ENCODE assay signal across 25 cellular contexts in the genomic region with DNA sequence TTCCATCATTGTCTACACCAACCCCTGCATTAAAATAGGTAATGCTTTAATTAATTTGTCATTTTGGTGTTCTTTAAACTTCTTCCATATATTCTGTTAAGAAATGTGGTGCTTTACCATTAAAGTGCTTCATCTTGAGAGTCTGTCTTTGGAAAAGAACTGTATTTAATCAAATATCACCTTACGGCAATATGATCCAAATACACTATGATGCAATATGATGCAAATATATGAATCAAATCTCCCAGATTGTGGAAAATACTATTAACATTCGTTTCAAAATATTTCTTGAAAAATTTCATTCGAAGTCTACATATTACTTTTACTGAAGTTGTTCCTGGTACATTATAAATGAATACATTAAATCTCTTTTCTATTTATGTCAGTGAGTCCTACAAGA.
"Had no signal": no experiment of that assay in that cellular context is flagged by ENCODE, and none has a peak within 500 bp of the region (broad histone marks: within the 10 kb centered on the region; RNA-seq: fewer than 3 reads in every experiment).

No MANE protein-coding gene starts in this region.

- ATAC-seq: gastrocnemius medialis, left colon, psoas muscle had no signal

- H3K27ac Mint-ChIP-seq: activated naive CD8-positive, alpha-beta T cell; activated T-helper 2 cell treated with anti-CD3 and anti-CD28 coated beads, Interferon-gamma antibody, Interleukin-2, Interleukin-4, amounts not matched to agents 10 μg/mL and 5 μg/mL and 100 μg/mL, durations not matched to agents 14 hours and 24 hours and 36 hours; mesothelial cell of epicardium; naive B cell had no signal

- H3K9me3 Mint-ChIP-seq: activated T-cell treated with anti-CD3 and anti-CD28 coated beads, Interleukin-2, amount 50 U/mL, for 24 hours; activated T-helper 2 cell treated with anti-CD3 and anti-CD28 coated beads, Interferon-gamma antibody, Interleukin-2, Interleukin-4, amounts not matched to agents 10 μg/mL and 5 μg/mL and 100 μg/mL, durations not matched to agents 14 hours and 24 hours and 36 hours; mesothelial cell of epicardium; naive B cell; neural crest cell; T-cell; T-helper 2 cell treated with Interferon-gamma antibody and Interleukin-4, amounts not matched to agents 5 μg/mL and 100 μg/mL, for 36 hours had no signal

- FAIRE-seq: bronchial epithelial cell, colon, kidney had no signal

- DNase-seq: activated CD4-positive, alpha-beta T cell treated with anti-CD3 and anti-CD28 coated beads for 36 hours; activated CD4-positive, CD25-positive, alpha-beta regulatory T cell; activated CD8-positive, alpha-beta memory T cell treated with anti-CD3 and anti-CD28 coated beads for 24 hours; activated CD8-positive, alpha-beta memory T cell treated with anti-CD3 and anti-CD28 coated beads, Interleukin-2, amount 50 U/mL, for 48 hours; activated T-cell treated with anti-CD3 and anti-CD28 coated beads, Interleukin-2, amount 50 U/mL, for 24 hours; anterior cingulate cortex; effector CD8-positive, alpha-beta T cell; gastrocnemius medialis; glutamatergic neuron; kidney; left colon; naive B cell; nucleus accumbens; psoas muscle; stimulated activated CD4-positive, alpha-beta T cell treated with anti-CD3 and anti-CD28 coated beads, Interleukin-15, amount 100 ng/mL, for 24 hours; stimulated activated CD4-positive, alpha-beta T cell treated with anti-CD3 and anti-CD28 coated beads, Interleukin-2, amount 100 ng/mL, for 24 hours; stimulated activated naive CD4-positive, alpha-beta T cell treated with Interleukin-2 at 50 U/mL for 16 hours had no signal

- H3K4me3 Mint-ChIP-seq: activated naive CD8-positive, alpha-beta T cell; mesothelial cell of epicardium; naive B cell; neural crest cell had no signal

- H3K27me3 Mint-ChIP-seq: activated CD4-positive, alpha-beta T cell treated with anti-CD3 and anti-CD28 coated beads for 36 hours; activated naive CD8-positive, alpha-beta T cell; activated T-cell treated with anti-CD3 and anti-CD28 coated beads, Interleukin-2, amount 50 U/mL, for 24 hours; naive B cell; T-cell had no signal

- H3K4me1 Mint-ChIP-seq: mesothelial cell of epicardium, naive B cell, neural crest cell had no signal
